In the genomic region with DNA sequence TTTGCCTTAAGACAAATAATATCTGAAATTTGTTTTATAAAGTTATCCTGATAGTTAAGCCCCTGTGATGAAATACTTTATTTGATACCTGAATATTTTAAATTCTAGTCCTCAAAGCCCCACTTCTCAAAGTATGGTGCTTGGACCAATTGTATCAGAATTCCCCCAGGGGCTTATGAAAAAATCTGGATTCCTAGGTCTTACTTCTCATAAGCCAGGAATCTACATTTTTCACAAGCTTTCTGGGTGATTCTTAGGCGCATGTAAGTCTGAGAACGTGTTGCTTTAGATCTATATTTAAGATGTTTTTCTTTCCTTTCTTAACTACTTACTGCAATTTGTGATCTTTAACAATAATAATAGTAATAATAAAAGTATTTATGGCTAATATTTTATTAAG, we compare ENCODE assay signal across 13 cellular contexts.
"Had no signal": no experiment of that assay in that cellular context is flagged by ENCODE, and none has a peak within 500 bp of the region (broad histone marks: within the 10 kb centered on the region; RNA-seq: fewer than 3 reads in every experiment).

No MANE protein-coding gene starts in this region.

- H3K4me1 ChIP-seq: psoas muscle, uterus had no signal

- H3K9me3 ChIP-seq: gastroesophageal sphincter, psoas muscle, stomach, uterus had no signal

- H3K36me3 ChIP-seq: gastroesophageal sphincter, stomach, uterus, WERI-Rb-1 had no signal

- H3K27me3 ChIP-seq: gastroesophageal sphincter, stomach, uterus had no signal

- H3K27ac ChIP-seq: gastroesophageal sphincter, psoas muscle, stomach, uterus, WERI-Rb-1 had no signal

- H3K4me3 Mint-ChIP-seq: activated T-helper 1 cell treated with anti-CD3 and anti-CD28 coated beads, Interleukin-12 subunit alpha, Interleukin-12 subunit beta, Interleukin-2, Interleukin-4 antibody, amounts not matched to agents 30 ng/mL and 10 ng/mL and 1 ng/mL, durations not matched to agents 14 hours and 24 hours and 36 hours; brain; endodermal cell had no signal

- DNase-seq: activated CD4-positive, alpha-beta T cell treated with anti-CD3 and anti-CD28 coated beads for 48 hours; activated naive CD4-positive, alpha-beta T cell treated with Interleukin-2 at 50 U/mL for 16 hours; cerebellar nuclear complex; endodermal cell; kidney; left ventricle myocardium superior; psoas muscle; stomach; uterus; WERI-Rb-1 had no signal

- H3K27me3 Mint-ChIP-seq: brain had no signal

- H3K9me3 Mint-ChIP-seq: activated T-helper 1 cell treated with anti-CD3 and anti-CD28 coated beads, Interleukin-12 subunit alpha, Interleukin-12 subunit beta, Interleukin-2, Interleukin-4 antibody, amounts not matched to agents 30 ng/mL and 10 ng/mL and 1 ng/mL, durations not matched to agents 14 hours and 24 hours and 36 hours; brain; endodermal cell had no signal

- H3K27ac Mint-ChIP-seq: activated T-helper 1 cell treated with anti-CD3 and anti-CD28 coated beads, Interleukin-12 subunit alpha, Interleukin-12 subunit beta, Interleukin-2, Interleukin-4 antibody, amounts not matched to agents 30 ng/mL and 10 ng/mL and 1 ng/mL, durations not matched to agents 14 hours and 24 hours and 36 hours; brain; endodermal cell had no signal

- H3K4me3 ChIP-seq: gastroesophageal sphincter, psoas muscle, stomach, uterus had no signal

- ATAC-seq: gastroesophageal sphincter, left ventricle myocardium superior, psoas muscle had no signal
